Comparison of ENCODE assay signal across 15 cellular contexts in the genomic region with DNA sequence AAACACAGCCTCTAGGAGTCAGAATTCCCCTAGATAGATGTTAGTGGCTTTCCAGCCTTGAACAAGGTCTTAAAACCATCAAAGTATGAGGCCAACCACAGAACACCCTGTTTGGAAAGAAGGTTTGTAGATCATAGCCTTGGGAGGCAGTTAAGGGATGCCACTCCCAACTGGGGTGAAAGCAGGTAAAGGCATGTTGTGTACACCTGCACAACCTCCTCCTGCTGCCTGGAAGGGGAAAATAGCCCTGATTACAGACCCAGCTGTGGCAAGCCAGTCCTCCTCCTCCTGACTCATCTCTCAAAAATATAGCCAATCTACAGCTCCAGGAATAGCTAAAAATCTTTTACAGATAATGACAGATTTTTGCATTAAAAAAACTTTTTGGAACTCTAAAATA.
DNase-seq lines count a peak whose midpoint lies in the region; FAIRE-seq and TF ChIP-seq lines count a peak whose summit lies in the region.
"Had no signal": no experiment of that assay in that cellular context is flagged by ENCODE, and none has a peak within 500 bp of the region (broad histone marks: within the 10 kb centered on the region; RNA-seq: fewer than 3 reads in every experiment).

No MANE protein-coding gene starts in this region.

- H4K20me1 ChIP-seq in mammary epithelial cell (ENCODE audit: insufficient read depth, low read length), result no peaks in the 10 kb centered on the region
- H4K20me1 ChIP-seq: BLaER1 treated with 17β-estradiol and CSF1 and Interleukin-3, amounts not matched to agents 10 nM and 100 nM had no signal

- H3K4me2 ChIP-seq in mammary epithelial cell (ENCODE audit: insufficient read depth, low read depth, low read length), result no peak overlapping the region
- H3K4me2 ChIP-seq: BLaER1 treated with 17β-estradiol and CSF1 and Interleukin-3, amounts not matched to agents 10 nM and 100 nM; GM23338 had no signal

- POLR2A ChIA-PET in MCF 10A (lab: Yijun Ruan, JAX), result no interaction called here

- TF ChIP-seq CTCF in MCF 10A (IDR thresholded peaks at IDR 0.05; ENCODE audit: unreplicated experiment) (no peak), breast epithelium (IDR thresholded peaks at IDR 0.05) (no peak), mammary epithelial cell (conservative IDR thresholded peaks at IDR 0.05 in 1 of 2, IDR thresholded peaks at IDR 0.05 in 1 of 2; ENCODE audit: extremely low read depth in 1 of 2, insufficient read depth in 1 of 2, low read depth in 1 of 2, low read length in 2 of 2) (peak in 1 of 2 donors; percentile 15), foreskin fibroblast (IDR thresholded peaks at IDR 0.05; ENCODE audit: low read depth, low read length) (no peak), D721Med (IDR thresholded peaks at IDR 0.05; ENCODE audit: insufficient read depth, missing control alignments) (no peak), Peyer's patch (IDR thresholded peaks at IDR 0.05) (no peak)

- no peaks in the 10 kb centered on the region for H3K27me3 Mint-ChIP-seq in MCF 10A (ENCODE audit: insufficient read depth, unreplicated experiment)

- CTCF ChIA-PET in MCF 10A (lab: Yijun Ruan, JAX) (interaction anchor here (1.1 kb wide), 2 partner anchors 85 to 86 kb away, joined by 3 to 4 read pairs; no protein-coding TSS in a partner anchor), mammary epithelial cell (lab: Charles Lee; ENCODE audit: low non-redundant PET) (no interaction called here)

- no peaks in the 10 kb centered on the region for H3K9me3 Mint-ChIP-seq in MCF 10A (ENCODE audit: unreplicated experiment)
- H3K9me3 Mint-ChIP-seq: CD4-positive, CD25-positive, alpha-beta regulatory T cell; GM23338 had no signal

- H3K4me3 ChIP-seq in breast epithelium, result no peak overlapping the region
- no peak overlapping the region for H3K4me3 ChIP-seq in mammary epithelial cell (replicated peaks in 1 of 3; ENCODE audit: insufficient read depth in 1 of 3, low read depth in 2 of 3, low read length in 3 of 3)
- no peak overlapping the region for H3K4me3 ChIP-seq in foreskin fibroblast (ENCODE audit: low read depth in 1 of 2, low read length in 2 of 2)
- H3K4me3 ChIP-seq in Peyer's patch, result no peak overlapping the region
- H3K4me3 ChIP-seq: BLaER1 treated with 17β-estradiol and CSF1 and Interleukin-3, amounts not matched to agents 10 nM and 100 nM; GM12878; GM23338 had no signal

- no peak overlapping the region for H3K4me3 Mint-ChIP-seq in MCF 10A (ENCODE audit: unreplicated experiment)
- H3K4me3 Mint-ChIP-seq: CD4-positive, CD25-positive, alpha-beta regulatory T cell; GM23338 had no signal

- no peak overlapping the region for H2AFZ ChIP-seq in mammary epithelial cell (ENCODE audit: low read depth, low read length)
- H2AFZ ChIP-seq: GM23338 had no signal

- H3K27ac ChIP-seq in breast epithelium (no peak overlapping the region), mammary epithelial cell (ENCODE audit: insufficient read depth, low read depth, low read length) (no peak overlapping the region), Peyer's patch (no peak overlapping the region)
- H3K27ac ChIP-seq: BLaER1 treated with 17β-estradiol and CSF1 and Interleukin-3, amounts not matched to agents 10 nM and 100 nM had no signal

- TF ChIP-seq POLR2A in breast epithelium (IDR thresholded peaks at IDR 0.05), result no peak
- TF ChIP-seq POLR2A in Peyer's patch (IDR thresholded peaks at IDR 0.05), result no peak

- no peaks in the 10 kb centered on the region for H3K4me1 Mint-ChIP-seq in MCF 10A (ENCODE audit: insufficient read depth, unreplicated experiment)
- H3K4me1 Mint-ChIP-seq: CD4-positive, CD25-positive, alpha-beta regulatory T cell had no signal

- no peaks in the 10 kb centered on the region for H3K79me2 ChIP-seq in mammary epithelial cell (ENCODE audit: insufficient read depth, low read length)

- H3K4me1 ChIP-seq in breast epithelium, result no peaks in the 10 kb centered on the region
- H3K4me1 ChIP-seq in mammary epithelial cell (ENCODE audit: insufficient read depth, low read length), result no peaks in the 10 kb centered on the region
- H3K4me1 ChIP-seq in Peyer's patch, result no peaks in the 10 kb centered on the region

- H3K9me3 ChIP-seq in breast epithelium (no peaks in the 10 kb centered on the region), mammary epithelial cell (replicated peaks; ENCODE audit: insufficient read depth, low read length) (no peaks in the 10 kb centered on the region), Peyer's patch (no peaks in the 10 kb centered on the region)
- H3K9me3 ChIP-seq: BLaER1 treated with 17β-estradiol and CSF1 and Interleukin-3, amounts not matched to agents 10 nM and 100 nM had no signal

- in situ Hi-C loops in mammary epithelial cell (cut with MboI; ENCODE audit: low sequenced_read_pairs in 2 of 2), result no loop called here

- BruUV-seq in MCF 10A (replicated peaks; lab: Mats Ljungman, UMichigan) (no TSS peak), mammary epithelial cell (replicated peaks; lab: Mats Ljungman, UMichigan) (no TSS peak)

- no peaks in the 10 kb centered on the region for H3K36me3 Mint-ChIP-seq in MCF 10A (ENCODE audit: insufficient read depth, unreplicated experiment)
- H3K36me3 Mint-ChIP-seq: CD4-positive, CD25-positive, alpha-beta regulatory T cell had no signal

- dilution Hi-C loops in mammary epithelial cell (cut with HindIII; ENCODE audit: low sequenced_read_pairs), result no loop called here

- no peak overlapping the region for H3K27ac Mint-ChIP-seq in MCF 10A (ENCODE audit: low read depth, unreplicated experiment)
- H3K27ac Mint-ChIP-seq: CD4-positive, CD25-positive, alpha-beta regulatory T cell; GM23338 had no signal

- H3K27me3 ChIP-seq in breast epithelium, result no peaks in the 10 kb centered on the region
- peaks cover 2% of the 10 kb centered on the region for H3K27me3 ChIP-seq in mammary epithelial cell (ENCODE audit: insufficient read depth, low read length)
- H3K27me3 ChIP-seq in Peyer's patch, result no peaks in the 10 kb centered on the region
- H3K27me3 ChIP-seq: BLaER1 treated with 17β-estradiol and CSF1 and Interleukin-3, amounts not matched to agents 10 nM and 100 nM had no signal

- peak; percentile 8 for DNase-seq in MCF 10A (ENCODE audit: unreplicated experiment)
- DNase-seq in breast epithelium (ENCODE audit: low spot score in 2 of 2), result no peak
- peak; percentile 86 for DNase-seq in mammary epithelial cell
- peak; percentile 5 to 36 for DNase-seq in foreskin fibroblast
- DNase-seq in D721Med (ENCODE audit: insufficient read length, low spot score), result no peak
- DNase-seq in Peyer's patch, result no peak
- no peak for DNase-seq in NCI-H524 (lab: John Stamatoyannopoulos, UW)
- DNase-seq: 8988T; CD4-positive, CD25-positive, alpha-beta regulatory T cell; DMS 273 treated with DMSO at 0.1 percent for 48 hours; H7 had no signal

- intact Hi-C loops in MCF 10A (cut with micrococcal nuclease) (no loop called here), breast epithelium (cut with DNase I; ENCODE audit: low total_unique reads) (loop anchor here (5.0 kb wide), 1 partner anchor 1731 kb away; no protein-coding TSS in a partner anchor), mammary epithelial cell (cut with micrococcal nuclease) (no loop called here)

- no peak overlapping the region for H3K9ac ChIP-seq in mammary epithelial cell (ENCODE audit: insufficient read depth, low read length)
- H3K9ac ChIP-seq: BLaER1 treated with 17β-estradiol and CSF1 and Interleukin-3, amounts not matched to agents 10 nM and 100 nM had no signal

- no peak for FAIRE-seq in D721Med (lab: Jason Lieb, UNC)
- FAIRE-seq: GM12878, GM18507 had no signal

- H3K36me3 ChIP-seq in breast epithelium (no peaks in the 10 kb centered on the region), mammary epithelial cell (ENCODE audit: insufficient read depth, low read length) (no peaks in the 10 kb centered on the region), Peyer's patch (no peaks in the 10 kb centered on the region)
- H3K36me3 ChIP-seq: BLaER1 treated with 17β-estradiol and CSF1 and Interleukin-3, amounts not matched to agents 10 nM and 100 nM had no signal

Comparison
In these comparisons a context has a peak if more than half of its experiments do, and no peak if none do; other contexts are left out.
1. DNase-seq: peak in MCF 10A (single experiment), mammary epithelial cell (single experiment) and foreskin fibroblast (2 of 2); none in breast epithelium (0 of 2), D721Med (single experiment), Peyer's patch (0 of 3) and NCI-H524 (0 of 2).